11 cellular contexts compared by ENCODE assay signal in genomic region chr10:78541528-78542470, GRCh38.
DNase-seq lines count a peak whose midpoint lies in the region; ATAC-seq and TF ChIP-seq lines count a peak whose summit lies in the region.
"Had no signal": no experiment of that assay in that cellular context is flagged by ENCODE, and none has a peak within 500 bp of the region (broad histone marks: within the 10 kb centered on the region; RNA-seq: fewer than 3 reads in every experiment).

No MANE protein-coding gene starts in this region.

- H3K4me1 ChIP-seq in PC-3 (ENCODE audit: insufficient read depth, low read length), result no peaks in the 10 kb centered on the region
- H3K4me1 ChIP-seq: breast epithelium had no signal

- ATAC-seq in PC-3, result peak; percentile 5; the same call in 1 of the 2 replicates
- no peak for ATAC-seq in HG03108 (IDR thresholded peaks at IDR 0.05; ENCODE audit: unreplicated experiment)
- ATAC-seq: esophagus mucosa had no signal

- no peaks in the 10 kb centered on the region for H3K9me3 ChIP-seq in PC-3 (ENCODE audit: low read length)
- H3K9me3 ChIP-seq: breast epithelium, tibial artery had no signal

- H3K9me2 ChIP-seq in PC-3 (replicated peaks; ENCODE audit: low read length), result no peaks in the 10 kb centered on the region

- H3K27ac Mint-ChIP-seq in endothelial cell (ENCODE audit: unreplicated experiment) (peak overlapping the region; percentile 70), nephron (peak overlapping the region; percentile 77 to 95 (median 94))

- H3K27ac ChIP-seq in PC-3 (ENCODE audit: low read length), result no peak overlapping the region

- H3K36me3 Mint-ChIP-seq in endothelial cell (ENCODE audit: low read depth, unreplicated experiment), result no peaks in the 10 kb centered on the region
- no peaks in the 10 kb centered on the region for H3K36me3 Mint-ChIP-seq in nephron (ENCODE audit: low read depth)

- BruUV-seq in PC-3 (replicated peaks; lab: Mats Ljungman, UMichigan), result no TSS peak

- TF ChIP-seq CTCF in PC-3 (conservative IDR thresholded peaks at IDR 0.05; ENCODE audit: low read depth, low read length), result no peak
- TF ChIP-seq CTCF in endothelial cell (IDR thresholded peaks at IDR 0.05; ENCODE audit: unreplicated experiment), result no peak
- no peak for TF ChIP-seq CTCF in nephron (IDR thresholded peaks at IDR 0.05; ENCODE audit: unreplicated experiment in 3 of 3)

- H3K27me3 Mint-ChIP-seq in endothelial cell (ENCODE audit: unreplicated experiment) (no peaks in the 10 kb centered on the region), nephron (ENCODE audit: low read depth) (peaks cover 14% of the 10 kb centered on the region)

- H3K27me3 ChIP-seq in PC-3 (ENCODE audit: low read length), result peaks cover 59% of the 10 kb centered on the region
- H3K27me3 ChIP-seq: breast epithelium, tibial artery had no signal

- H3K36me3 ChIP-seq in PC-3 (ENCODE audit: low read depth, low read length), result no peaks in the 10 kb centered on the region
- H3K36me3 ChIP-seq: breast epithelium, tibial artery had no signal

- no peak overlapping the region for H3K4me2 ChIP-seq in PC-3 (ENCODE audit: low read length)

- H3K4me1 Mint-ChIP-seq in endothelial cell (ENCODE audit: unreplicated experiment) (no peaks in the 10 kb centered on the region), nephron (peaks cover 60% of the 10 kb centered on the region)

- intact Hi-C loops in PC-3 (cut with micrococcal nuclease), result no loop called here

- DNase-seq in Daoy (ENCODE audit: low read depth), result peak; percentile 43
- DNase-seq in PC-3, result no peak
- no peak for DNase-seq in endothelial cell (ENCODE audit: low spot score)
- DNase-seq in SK-N-DZ (ENCODE audit: low spot score), result no peak
- no peak for DNase-seq in NCI-H774 (lab: John Stamatoyannopoulos, UW)
- DNase-seq: NCI-H446 treated with DMSO at 0.1 percent for 48 hours had no signal

- no peaks in the 10 kb centered on the region for H3F3A ChIP-seq in PC-3 (ENCODE audit: low read length, unreplicated experiment)

- no peak overlapping the region for H3K9ac ChIP-seq in PC-3 (ENCODE audit: low read length)

- POLR2A ChIA-PET in PC-3 (lab: Charles Lee; ENCODE audit: unreplicated experiment), result no interaction called here

- H4K20me1 ChIP-seq in PC-3 (ENCODE audit: low read length), result no peaks in the 10 kb centered on the region

- H3K4me3 Mint-ChIP-seq in endothelial cell (ENCODE audit: unreplicated experiment) (no peak overlapping the region), nephron (no peak overlapping the region)

- H3K9me3 Mint-ChIP-seq in endothelial cell (ENCODE audit: unreplicated experiment) (no peaks in the 10 kb centered on the region), nephron (no peaks in the 10 kb centered on the region)

- CTCF ChIA-PET in PC-3 (lab: Charles Lee), result no interaction called here

- H3K79me2 ChIP-seq in PC-3 (ENCODE audit: low read length), result no peaks in the 10 kb centered on the region

- no peak overlapping the region for H3K4me3 ChIP-seq in PC-3 (ENCODE audit: low read length)
- H3K4me3 ChIP-seq: breast epithelium, tibial artery had no signal

- no peak overlapping the region for H2AFZ ChIP-seq in PC-3 (ENCODE audit: low read length)
